ENCODE assay signal across 19 cellular contexts in genomic region chr11:71284525-71285092, GRCh38. TPM values are rescaled to one million over a fixed set of nuclear protein-coding genes. Genes with fewer than 3 reads are reported as not detected.
DNase-seq lines count a peak whose midpoint lies in the region; ATAC-seq, FAIRE-seq and TF ChIP-seq lines count a peak whose summit lies in the region.
"Had no signal": no experiment of that assay in that cellular context is flagged by ENCODE, and none has a peak within 500 bp of the region (broad histone marks: within the 10 kb centered on the region; RNA-seq: fewer than 3 reads in every experiment).

No MANE protein-coding gene starts in this region.

- no peak overlapping the region for H3K14ac ChIP-seq in IMR-90 (replicated peaks; ENCODE audit: low read depth, low read length)

- H3K4me1 ChIP-seq in BE2C = no peaks in the 10 kb centered on the region
- H3K4me1 ChIP-seq in IMR-90 (ENCODE audit: control insufficient read depth, insufficient read depth, low read length) = peaks cover 5% of the 10 kb centered on the region
- H3K4me1 ChIP-seq: BLaER1 treated with 17β-estradiol and CSF1 and Interleukin-3, amounts not matched to agents 10 nM and 100 nM had no signal

- H3K56ac ChIP-seq in IMR-90 (ENCODE audit: extremely low read depth, insufficient read depth, low read length) = no peak overlapping the region

- no peak overlapping the region for H3K4ac ChIP-seq in IMR-90 (ENCODE audit: low read depth, low read length)

- peak; percentile 34 for DNase-seq in BE2C
- DNase-seq in IMR-90 = no peak
- DNase-seq in bronchial epithelial cell (ENCODE audit: low read depth) = no peak
- peak; percentile 29 for DNase-seq in mucosa of gallbladder (ENCODE audit: low spot score)
- DNase-seq in GM12892 (ENCODE audit: insufficient read length) = no peak
- no peak for DNase-seq in putamen (ENCODE audit: low spot score)
- DNase-seq: activated CD4-positive, alpha-beta T cell treated with anti-CD3 and anti-CD28 coated beads for 36 hours; dorsolateral prefrontal cortex; Karpas-422; NCI-H2081; stimulated activated naive CD8-positive, alpha-beta T cell treated with anti-CD3 and anti-CD28 coated beads, Interleukin-15, Interleukin-2, amounts not matched to agents 100 U/mL and 50 U/mL, for 24 hours; T-helper 17 cell had no signal

- no peak overlapping the region; the same call in 2 of the 3 replicates for H2BK15ac ChIP-seq in IMR-90 (ENCODE audit: low read depth, low read length)

- ATAC-seq in IMR-90 (ENCODE audit: low read depth) = no peak
- no peak for ATAC-seq in GM21825 (IDR thresholded peaks at IDR 0.05; ENCODE audit: unreplicated experiment)
- no peak for ATAC-seq in GM18517 (IDR thresholded peaks at IDR 0.05; ENCODE audit: unreplicated experiment)
- ATAC-seq: activated CD4-positive, alpha-beta T cell treated with anti-CD3 and anti-CD28 coated beads for 36 hours; GM23338; Panc1; stimulated activated naive CD8-positive, alpha-beta T cell treated with anti-CD3 and anti-CD28 coated beads, Interleukin-15, Interleukin-2, amounts not matched to agents 100 U/mL and 50 U/mL, for 24 hours; T-helper 17 cell had no signal

- peaks cover 9% of the 10 kb centered on the region; the same call in 1 of the 2 replicates for H4K20me1 ChIP-seq in IMR-90 (ENCODE audit: insufficient read depth, low read length)
- H4K20me1 ChIP-seq: BLaER1 treated with 17β-estradiol and CSF1 and Interleukin-3, amounts not matched to agents 10 nM and 100 nM had no signal

- H3K18ac ChIP-seq in IMR-90 (ENCODE audit: low read depth, low read length) = no peak overlapping the region

- CTCF ChIA-PET in IMR-90 (lab: Yijun Ruan, JAX) = interaction anchor here (0.6 kb wide), 1 partner anchor 31 kb away, joined by 3 read pairs; no protein-coding TSS in a partner anchor

- TF ChIP-seq RAD21 in IMR-90 (IDR thresholded peaks at IDR 0.05; ENCODE audit: low read length) = no peak

- H4K91ac ChIP-seq in IMR-90 (ENCODE audit: insufficient read depth, low read depth, low read length) = no peak overlapping the region

- TF ChIP-seq CTCF in BE2C (IDR thresholded peaks at IDR 0.05; ENCODE audit: low read depth, low read length) (no peak), IMR-90 (conservative IDR thresholded peaks at IDR 0.05; ENCODE audit: low read depth, low read length) (no peak), bronchial epithelial cell (IDR thresholded peaks at IDR 0.05; ENCODE audit: insufficient read depth, low read length, severe bottlenecking) (no peak)

- H2AK9ac ChIP-seq in IMR-90 (replicated peaks; ENCODE audit: low read depth, low read length, poor library complexity) = peak overlapping the region; percentile 29

- H3K9me1 ChIP-seq in IMR-90 (ENCODE audit: insufficient read depth, low read length) = peaks cover 3% of the 10 kb centered on the region; the same call in 1 of the 2 replicates

- no peak overlapping the region for H4K8ac ChIP-seq in IMR-90 (ENCODE audit: low read depth in 2 of 2, low read length in 2 of 2)

- in situ Hi-C loops in IMR-90 (cut with MboI; ENCODE audit: low sequenced_read_pairs) = no loop called here

- H3K4me2 ChIP-seq in IMR-90 (ENCODE audit: low read depth, low read length) = no peak overlapping the region
- H3K4me2 ChIP-seq: BLaER1 treated with 17β-estradiol and CSF1 and Interleukin-3, amounts not matched to agents 10 nM and 100 nM; GM23338 had no signal

- H2AFZ ChIP-seq in IMR-90 (replicated peaks; ENCODE audit: low read length, poor library complexity) = no peak overlapping the region
- H2AFZ ChIP-seq: GM23338 had no signal

- H2AK5ac ChIP-seq in IMR-90 (ENCODE audit: low read depth, low read length) = peak overlapping the region; percentile 35; the same call in 1 of the 2 replicates

- H3K9me3 ChIP-seq in BE2C (no peaks in the 10 kb centered on the region), IMR-90 (ENCODE audit: control insufficient read depth, insufficient read depth, low read length) (peaks cover under 1% of the 10 kb centered on the region; the same call in 1 of the 2 replicates)

- no peak overlapping the region for H2BK5ac ChIP-seq in IMR-90 (ENCODE audit: low read depth, low read length, poor library complexity, severe bottlenecking)

- no peak overlapping the region for H3K4me3 ChIP-seq in BE2C (ENCODE audit: low read depth, low read length)
- H3K4me3 ChIP-seq in IMR-90 (ENCODE audit: insufficient read depth, low read depth, low read length) = no peak overlapping the region
- H3K4me3 ChIP-seq in bronchial epithelial cell (ENCODE audit: low read depth, low read length) = peak overlapping the region; percentile 38
- H3K4me3 ChIP-seq: BLaER1 treated with 17β-estradiol and CSF1 and Interleukin-3, amounts not matched to agents 10 nM and 100 nM; dorsolateral prefrontal cortex; GM23338 had no signal

- no peak overlapping the region for H2BK120ac ChIP-seq in IMR-90 (ENCODE audit: low read depth, low read length)

- H3K23ac ChIP-seq in IMR-90 (ENCODE audit: low read depth, low read length) = no peak overlapping the region

- no peaks in the 10 kb centered on the region for H3K36me3 ChIP-seq in BE2C
- H3K36me3 ChIP-seq in IMR-90 (ENCODE audit: control insufficient read depth, insufficient read depth, low read length) = no peaks in the 10 kb centered on the region
- no peaks in the 10 kb centered on the region for H3K36me3 ChIP-seq in bronchial epithelial cell (ENCODE audit: control insufficient read depth, insufficient read depth, low read length)
- H3K36me3 ChIP-seq: BLaER1 treated with 17β-estradiol and CSF1 and Interleukin-3, amounts not matched to agents 10 nM and 100 nM had no signal

- FAIRE-seq in bronchial epithelial cell (lab: Jason Lieb, UNC) (no peak), GM12892 (lab: Jason Lieb, UNC) (no peak)
- FAIRE-seq: G401.6, GM19239 had no signal

- BruUV-seq in IMR-90 (replicated peaks; lab: Mats Ljungman, UMichigan) = no TSS peak

- H4K5ac ChIP-seq in IMR-90 (ENCODE audit: low read depth, low read length) = no peak overlapping the region; the same call in 1 of the 2 replicates

- H3K27ac ChIP-seq in IMR-90 (ENCODE audit: insufficient read depth, low read length) = no peak overlapping the region
- H3K27ac ChIP-seq: BLaER1 treated with 17β-estradiol and CSF1 and Interleukin-3, amounts not matched to agents 10 nM and 100 nM; dorsolateral prefrontal cortex had no signal

- intact Hi-C loops in IMR-90 (cut with micrococcal nuclease) = loop anchor here (5.0 kb wide), 1 partner anchor 53 kb away; no protein-coding TSS in a partner anchor

- H3K79me1 ChIP-seq in IMR-90 (ENCODE audit: low read depth in 1 of 2, low read length in 2 of 2) = no peaks in the 10 kb centered on the region

- no CpG with 5 or more reads among the region's 2 CpGs for WGBS in IMR-90 (ENCODE audit: extremely low coverage in 2 of 2, insufficient read length in 1 of 2), 2 experiments

- dilution Hi-C loops in IMR-90 (cut with HindIII; ENCODE audit: low sequenced_read_pairs, unreplicated experiment) = no loop called here

- H3K27me3 ChIP-seq in BE2C (peaks cover 4% of the 10 kb centered on the region; the same call in 1 of the 2 replicates), IMR-90 (ENCODE audit: control insufficient read depth, insufficient read depth, low read length) (peaks cover 8% of the 10 kb centered on the region), bronchial epithelial cell (ENCODE audit: control insufficient read depth, insufficient read depth, low read length) (no peaks in the 10 kb centered on the region)
- H3K27me3 ChIP-seq: BLaER1 treated with 17β-estradiol and CSF1 and Interleukin-3, amounts not matched to agents 10 nM and 100 nM had no signal

- POLR2A ChIA-PET in IMR-90 (lab: Charles Lee; ENCODE audit: unreplicated experiment) = no interaction called here

- TF ChIP-seq POLR2A in IMR-90 (IDR thresholded peaks at IDR 0.05; ENCODE audit: low read depth, low read length) (no peak), GM12892 (IDR thresholded peaks at IDR 0.05; ENCODE audit: low read depth, low read length) (no peak)

- no peak overlapping the region for H3K9ac ChIP-seq in IMR-90 (ENCODE audit: low read depth, low read length)
- H3K9ac ChIP-seq: BLaER1 treated with 17β-estradiol and CSF1 and Interleukin-3, amounts not matched to agents 10 nM and 100 nM had no signal

- no peak overlapping the region for H2BK20ac ChIP-seq in IMR-90 (ENCODE audit: low read depth, low read length)

TF ChIP-seq in IMR-90, 13 proteins besides CTCF, POLR2A, EP300 and RAD21:
- TF ChIP-seq SMC3 (IDR thresholded peaks at IDR 0.05; ENCODE audit: low read depth, low read length) = no peak
- no peak for TF ChIP-seq USF2 (IDR thresholded peaks at IDR 0.05; ENCODE audit: low read depth, low read length)

RNA-seq across cellular contexts. Expression of gene SHANK2, which starts 32.2 kb away (rescaled TPM):
- polyA plus RNA-seq in BE2C (2012; ENCODE audit: insufficient read depth, insufficient read length, low read depth) = 9.0 TPM
- total RNA-seq in IMR-90 (2012; rRNA removed) (0.83 and 1.6 TPM in 2 replicates), bronchial epithelial cell (6.6 and 8.1 TPM in 2 replicates), mucosa of gallbladder (18.0 TPM)
- 2.2 and 2.8 TPM in 2 replicates for polyA plus RNA-seq in IMR-90 (2012; rRNA removed)
- polyA plus RNA-seq in IMR-90 (2012; cell fraction: cytosol; rRNA removed) = 0.53 and 1.1 TPM in 2 replicates
- 7.0 and 7.7 TPM in 2 replicates for polyA plus RNA-seq in IMR-90 (2012; cell fraction: nucleus; rRNA removed; ENCODE audit: low replicate concordance)
- 0.19 TPM for polyA plus RNA-seq in GM12892 (2012; ENCODE audit: missing spikeins)
- total RNA-seq: activated CD4-positive, alpha-beta T cell treated with anti-CD3 and anti-CD28 coated beads for 36 hours had no signal

Comparison
In these comparisons a context has a peak if more than half of its experiments do, and no peak if none do; other contexts are left out.
1. DNase-seq: peak in BE2C (single experiment) and mucosa of gallbladder (single experiment); none in IMR-90 (single experiment), bronchial epithelial cell (single experiment), GM12892 (single experiment) and putamen (single experiment).